In genomic region chr5:130976491-130976890, GRCh38 we compare ENCODE assay signal across 25 cellular contexts.
"Had no signal": no experiment of that assay in that cellular context is flagged by ENCODE, and none has a peak within 500 bp of the region (broad histone marks: within the 10 kb centered on the region; RNA-seq: fewer than 3 reads in every experiment).

No MANE protein-coding gene starts in this region.

- H3K9me3 Mint-ChIP-seq: natural killer cell treated with Interleukin-12 subunit alpha and Interleukin-12 subunit beta and Interleukin-15 and Interleukin-18, amount 100 ng/mL, for 72 hours; stimulated activated effector memory CD8-positive, alpha-beta T cell treated with anti-CD3 and anti-CD28 coated beads, Interleukin-12 subunit alpha, Interleukin-12 subunit beta, amount 100 ng/mL, for 72 hours; stimulated activated naive CD8-positive, alpha-beta T cell treated with anti-CD3 and anti-CD28 coated beads, Interleukin-15, Interleukin-2, amounts not matched to agents 100 ng/mL and 50 ng/mL, for 24 hours had no signal

- H3K27ac ChIP-seq: left ventricle myocardium inferior, prostate gland, sigmoid colon, spleen, suprapubic skin, thoracic aorta, tibial artery, upper lobe of right lung had no signal

- H3K9me3 ChIP-seq: left ventricle myocardium inferior, mucosa of descending colon, pancreas, prostate gland, sigmoid colon, suprapubic skin, thoracic aorta, tibial artery, upper lobe of right lung had no signal

- H3K27me3 ChIP-seq: pancreas, sigmoid colon, spleen, suprapubic skin, tibial artery, upper lobe of right lung had no signal

- H3K27ac Mint-ChIP-seq: memory B cell; naive thymus-derived CD4-positive, alpha-beta T cell; natural killer cell treated with Interleukin-12 subunit alpha and Interleukin-12 subunit beta and Interleukin-15 and Interleukin-18, amount 100 ng/mL, for 72 hours; stimulated activated effector memory CD8-positive, alpha-beta T cell treated with anti-CD3 and anti-CD28 coated beads, Interleukin-12 subunit alpha, Interleukin-12 subunit beta, amount 100 ng/mL, for 72 hours; stimulated activated naive CD8-positive, alpha-beta T cell treated with anti-CD3 and anti-CD28 coated beads, Interleukin-15, Interleukin-2, amounts not matched to agents 100 ng/mL and 50 ng/mL, for 24 hours had no signal

- FAIRE-seq: pancreas, small intestine, urothelium cell line had no signal

- DNase-seq: hippocampal formation; left ventricle myocardium inferior; midbrain; naive thymus-derived CD4-positive, alpha-beta T cell; posterior cingulate gyrus; retina; right cardiac atrium; sigmoid colon; small intestine; spleen; stimulated activated CD4-positive, alpha-beta T cell treated with anti-CD3 and anti-CD28 coated beads, Interleukin-4, amount 100 ng/mL, for 24 hours; stimulated activated naive CD4-positive, alpha-beta T cell; tibial artery; upper lobe of right lung had no signal

- H3K36me3 Mint-ChIP-seq: memory B cell; natural killer cell treated with Interleukin-12 subunit alpha and Interleukin-12 subunit beta and Interleukin-15 and Interleukin-18, amount 100 ng/mL, for 72 hours; stimulated activated effector memory CD8-positive, alpha-beta T cell treated with anti-CD3 and anti-CD28 coated beads, Interleukin-12 subunit alpha, Interleukin-12 subunit beta, amount 100 ng/mL, for 72 hours had no signal

- H3K4me1 Mint-ChIP-seq: memory B cell; naive thymus-derived CD4-positive, alpha-beta T cell; stimulated activated effector memory CD8-positive, alpha-beta T cell treated with anti-CD3 and anti-CD28 coated beads, Interleukin-12 subunit alpha, Interleukin-12 subunit beta, amount 100 ng/mL, for 72 hours had no signal

- H3K36me3 ChIP-seq: left ventricle myocardium inferior, pancreas, prostate gland, sigmoid colon, spleen, suprapubic skin, thoracic aorta, tibial artery, upper lobe of right lung had no signal

- H3K4me1 ChIP-seq: left ventricle myocardium inferior, prostate gland, sigmoid colon, spleen, suprapubic skin, tibial artery, upper lobe of right lung had no signal

- H3K4me3 Mint-ChIP-seq: memory B cell; naive thymus-derived CD4-positive, alpha-beta T cell; natural killer cell treated with Interleukin-12 subunit alpha and Interleukin-12 subunit beta and Interleukin-15 and Interleukin-18, amount 100 ng/mL, for 72 hours; stimulated activated effector memory CD8-positive, alpha-beta T cell treated with anti-CD3 and anti-CD28 coated beads, Interleukin-12 subunit alpha, Interleukin-12 subunit beta, amount 100 ng/mL, for 72 hours; stimulated activated naive CD8-positive, alpha-beta T cell treated with anti-CD3 and anti-CD28 coated beads, Interleukin-15, Interleukin-2, amounts not matched to agents 100 ng/mL and 50 ng/mL, for 24 hours had no signal

- H3K4me3 ChIP-seq: left ventricle myocardium inferior, lung, mucosa of descending colon, pancreas, prostate gland, sigmoid colon, spleen, suprapubic skin, thoracic aorta, tibial artery, upper lobe of right lung had no signal

- ATAC-seq: naive thymus-derived CD4-positive, alpha-beta T cell; natural killer cell treated with Interleukin-12 subunit alpha and Interleukin-12 subunit beta and Interleukin-15 and Interleukin-18, amount 100 ng/mL, for 72 hours; right cardiac atrium; stimulated activated effector memory CD8-positive, alpha-beta T cell treated with anti-CD3 and anti-CD28 coated beads, Interleukin-12 subunit alpha, Interleukin-12 subunit beta, amount 100 ng/mL, for 72 hours; upper lobe of right lung had no signal
